ENCODE assay signal across 22 cellular contexts in the genomic region with DNA sequence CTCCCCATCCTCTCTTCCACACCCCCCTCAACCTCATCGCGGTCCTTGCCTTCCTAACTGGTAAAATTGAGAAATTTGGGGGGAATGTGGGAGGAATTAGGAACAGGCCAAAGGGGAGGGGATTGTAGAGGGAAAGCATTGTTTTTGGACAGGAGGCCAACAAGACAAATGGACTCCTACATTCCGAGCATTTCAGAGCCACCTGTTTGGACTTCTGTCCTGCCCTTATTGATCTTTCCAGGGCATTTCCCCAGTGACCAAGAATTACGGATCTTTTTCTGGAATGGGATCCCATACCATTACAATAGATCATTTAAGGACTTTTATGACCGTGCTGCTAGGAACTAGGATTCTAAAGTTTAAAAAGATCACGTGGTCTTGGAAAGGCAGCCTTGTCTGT.
DNase-seq lines count a peak whose midpoint lies in the region; ATAC-seq, FAIRE-seq and TF ChIP-seq lines count a peak whose summit lies in the region.
"Had no signal": no experiment of that assay in that cellular context is flagged by ENCODE, and none has a peak within 500 bp of the region (broad histone marks: within the 10 kb centered on the region; RNA-seq: fewer than 3 reads in every experiment).

No MANE protein-coding gene starts in this region.

- ATAC-seq in K562 (no peak), HepG2 (peak; percentile 75), gastrocnemius medialis (no peak)
- ATAC-seq: CD8-positive, alpha-beta T cell; GM12878 had no signal

- H4K8ac ChIP-seq in mesenchymal stem cell (ENCODE audit: low read length) = peak overlapping the region; percentile 14

- no peak for DNase-seq in K562 (ENCODE audit: extremely low read depth in 1 of 4, low spot score in 3 of 4)
- peak; percentile 10 for DNase-seq in HepG2 (ENCODE audit: low spot score)
- no peak for DNase-seq in mesenchymal stem cell
- DNase-seq in suprapubic skin (ENCODE audit: low spot score in 2 of 2) = no peak
- DNase-seq in effector CD4-positive, alpha-beta T cell = no peak
- no peak for DNase-seq in DMS 273 treated with DMSO at 0.1 percent for 48 hours (lab: John Stamatoyannopoulos, UW)
- no peak for DNase-seq in iPS-NIHi11 (ENCODE audit: low spot score)
- no peak for DNase-seq in gastrocnemius medialis
- DNase-seq: Caco-2; CD4-positive, CD25-positive, alpha-beta regulatory T cell; CD8-positive, alpha-beta T cell; DMS79; EL; GDM1; GM23248; H7; HCEC 1CT had no signal

- peak overlapping the region in 1 of 2 experiments; percentile 46 for H2BK12ac ChIP-seq in mesenchymal stem cell (ENCODE audit: low read length in 2 of 2)

- H2BK15ac ChIP-seq in mesenchymal stem cell (ENCODE audit: low read depth, poor library complexity, severe bottlenecking) = no peak overlapping the region

- no peak overlapping the region for H3K14ac ChIP-seq in mesenchymal stem cell (ENCODE audit: low read length in 2 of 2)

- H3K27ac ChIP-seq in K562 (ENCODE audit: extremely low read depth, low read depth, low read length) (no peak overlapping the region), HepG2 (ENCODE audit: extremely low read length, insufficient read depth, low read length) (no peak overlapping the region), mesenchymal stem cell (ENCODE audit: low read length, poor library complexity, severe bottlenecking) (no peak overlapping the region), suprapubic skin (peak overlapping the region; percentile 74), gastrocnemius medialis (no peak overlapping the region)
- H3K27ac ChIP-seq: BLaER1, C4-2B, GM23248 had no signal

- H3K27me3 ChIP-seq in K562 (ENCODE audit: control insufficient read depth in 2 of 2, insufficient read depth in 2 of 2, low read length in 2 of 2) (peaks cover 11 to 30% of the 10 kb centered on the region in 2 experiments; a peak in 4 of 5 replicates), HepG2 (ENCODE audit: control insufficient read depth in 1 of 2, insufficient read depth in 2 of 2, low read length in 2 of 2) (no peaks in the 10 kb centered on the region), mesenchymal stem cell (ENCODE audit: control insufficient read depth in 1 of 2, insufficient read depth in 1 of 2, low read length in 2 of 2) (peaks cover 0 to 34% of the 10 kb centered on the region in 2 experiments), suprapubic skin (no peaks in the 10 kb centered on the region), gastrocnemius medialis (no peaks in the 10 kb centered on the region)
- H3K27me3 ChIP-seq: BLaER1 had no signal

- TF ChIP-seq EP300 in K562 (IDR thresholded peaks at IDR 0.05; ENCODE audit: low read length) (no peak), HepG2 (IDR thresholded peaks at IDR 0.05; ENCODE audit: low read depth in 2 of 2, low read length in 2 of 2) (no peak), HepG2 (CRISPR knock-in tag; IDR thresholded peaks at IDR 0.05; ENCODE audit: borderline replicate concordance) (no peak), suprapubic skin (IDR thresholded peaks at IDR 0.05) (no peak)

- H3K4ac ChIP-seq in mesenchymal stem cell (ENCODE audit: low read depth in 1 of 2, low read length in 2 of 2) = no peak overlapping the region

- in situ Hi-C loops in K562 (cut with MboI) = no loop called here
- in situ Hi-C loops in HepG2 (cut with HindIII; ENCODE audit: extremely low pct_ligation_motif_present, low pct_unique_long_range_greater_than_20kb) = loop anchor here (25.0 kb wide), 1 partner anchor 477 kb away; no protein-coding TSS in a partner anchor
- in situ Hi-C loops in gastrocnemius medialis (cut with MboI; ENCODE audit: low sequenced_read_pairs in 4 of 4) = loop anchor here in 1 of 4 donors (25.0 kb wide), 1 partner anchor 148 kb away; no protein-coding TSS in a partner anchor

- H2AFZ ChIP-seq in K562 (ENCODE audit: low read depth, low read length) (no peak overlapping the region), HepG2 (ENCODE audit: low read length) (no peak overlapping the region), mesenchymal stem cell (ENCODE audit: low read depth, low read length) (no peak overlapping the region)
- H2AFZ ChIP-seq: GM23248 had no signal

- CTCF ChIA-PET in K562 (lab: Yijun Ruan, JAX; ENCODE audit: low intra/inter-chr PET ratio) = no interaction called here
- CTCF ChIA-PET in HepG2 (lab: Yijun Ruan, JAX; ENCODE audit: low intra/inter-chr PET ratio, low total read pairs) = no interaction called here

- WGBS in K562 (ENCODE audit: insufficient coverage, low coverage, missing lambda C conversion rate) = 1% methylated on average over 6 of the region's 6 CpGs
- 6% methylated on average over 6 of the region's 6 CpGs for WGBS in HepG2 (ENCODE audit: low lambda C conversion rate)
- 91% methylated on average over 4 of the region's 6 CpGs for WGBS in mesenchymal stem cell
- WGBS in suprapubic skin = 78% methylated on average over 6 of the region's 6 CpGs

- H3K4me2 ChIP-seq in K562 (ENCODE audit: insufficient read depth, low read length) (no peak overlapping the region), HepG2 (ENCODE audit: low read depth, low read length) (no peak overlapping the region), mesenchymal stem cell (ENCODE audit: low read length, poor library complexity, severe bottlenecking) (no peak overlapping the region)
- H3K4me2 ChIP-seq: BLaER1 had no signal

- H2BK120ac ChIP-seq in mesenchymal stem cell (ENCODE audit: low read depth, low read length) = no peak overlapping the region

- intact Hi-C loops in K562 (cut with micrococcal nuclease) = no loop called here
- intact Hi-C loops in HepG2 (cut with micrococcal nuclease; ENCODE audit: unreplicated experiment) = no loop called here
- intact Hi-C loops in gastrocnemius medialis (cut with DNase I; ENCODE audit: low total_unique reads) = no loop called here

- no peak overlapping the region for H4K91ac ChIP-seq in mesenchymal stem cell (ENCODE audit: low read length)

- no peak overlapping the region for H2AK5ac ChIP-seq in mesenchymal stem cell (ENCODE audit: low read length, severe bottlenecking)

- H3K23ac ChIP-seq in mesenchymal stem cell (ENCODE audit: low read length in 2 of 2) = no peak overlapping the region

- H3K4me3 ChIP-seq in K562 (no peak overlapping the region), HepG2 (replicated peaks in 1 of 3; ENCODE audit: insufficient read depth in 1 of 3, low read depth in 2 of 3, low read length in 3 of 3) (no peak overlapping the region), mesenchymal stem cell (ENCODE audit: insufficient read depth in 1 of 2, low read depth in 1 of 2, low read length in 2 of 2) (no peak overlapping the region), suprapubic skin (no peak overlapping the region), gastrocnemius medialis (no peak overlapping the region)
- H3K4me3 ChIP-seq: BLaER1, GM12878, GM23248 had no signal

- no peak overlapping the region for H3K18ac ChIP-seq in mesenchymal stem cell (ENCODE audit: low read depth in 1 of 2, low read length in 2 of 2)

- no peaks in the 10 kb centered on the region for H3K79me1 ChIP-seq in mesenchymal stem cell (replicated peaks; ENCODE audit: low read length, poor library complexity, severe bottlenecking)

- BruUV-seq in K562 (replicated peaks; lab: Mats Ljungman, UMichigan) (no TSS peak), HepG2 (replicated peaks; lab: Mats Ljungman, UMichigan) (no TSS peak)

- no peak for FAIRE-seq in K562 (lab: Jason Lieb, UNC)
- FAIRE-seq in HepG2 (lab: Jason Lieb, UNC) = no peak
- FAIRE-seq: GM12878, GM19239, H1 had no signal

- TF ChIP-seq CTCF in K562 (IDR thresholded peaks at IDR 0.05 in 2 of 3, conservative IDR thresholded peaks at IDR 0.05 in 1 of 3; ENCODE audit: insufficient read depth in 2 of 3, low read depth in 1 of 3, low read length in 3 of 3) = no peak
- no peak for TF ChIP-seq CTCF in HepG2 (CRISPR knock-in tag; IDR thresholded peaks at IDR 0.05)
- no peak for TF ChIP-seq CTCF in suprapubic skin (IDR thresholded peaks at IDR 0.05)
- TF ChIP-seq CTCF in gastrocnemius medialis (IDR thresholded peaks at IDR 0.05 in 4 of 5, conservative IDR thresholded peaks at IDR 0.05 in 1 of 5) = no peak

- no peaks in the 10 kb centered on the region for H3K9me3 ChIP-seq in K562 (replicated peaks; ENCODE audit: control insufficient read depth, insufficient read depth, low read depth, low read length)
- no peaks in the 10 kb centered on the region for H3K9me3 ChIP-seq in HepG2 (ENCODE audit: low read length)
- H3K9me3 ChIP-seq in mesenchymal stem cell (ENCODE audit: control insufficient read depth, low read length) = peaks cover 6% of the 10 kb centered on the region
- no peaks in the 10 kb centered on the region for H3K9me3 ChIP-seq in suprapubic skin
- no peaks in the 10 kb centered on the region for H3K9me3 ChIP-seq in gastrocnemius medialis
- H3K9me3 ChIP-seq: Caco-2 had no signal

- peaks cover 0 to 4% of the 10 kb centered on the region in 2 experiments; a peak in 2 of 5 replicates for H3K4me1 ChIP-seq in K562 (replicated peaks in 1 of 2; ENCODE audit: control insufficient read depth in 2 of 2, insufficient read depth in 2 of 2, low read length in 2 of 2)
- 0 out of 2 replicates have a peak, but pooled peaks cover 8% of the 10 kb centered on the region for H3K4me1 ChIP-seq in HepG2 (ENCODE audit: insufficient read depth, low read length)
- no peaks in the 10 kb centered on the region for H3K4me1 ChIP-seq in mesenchymal stem cell (ENCODE audit: control insufficient read depth, insufficient read depth, low read depth, low read length)
- H3K4me1 ChIP-seq in suprapubic skin = peaks cover 25% of the 10 kb centered on the region
- H3K4me1 ChIP-seq in gastrocnemius medialis = no peaks in the 10 kb centered on the region
- H3K4me1 ChIP-seq: Caco-2 had no signal

- no peak overlapping the region for H2BK5ac ChIP-seq in mesenchymal stem cell (ENCODE audit: low read depth, low read length, poor library complexity, severe bottlenecking)

- H3K79me2 ChIP-seq in K562 (ENCODE audit: control insufficient read depth, insufficient read depth, low read length) (no peaks in the 10 kb centered on the region), HepG2 (ENCODE audit: insufficient read depth, low read length) (no peaks in the 10 kb centered on the region)

- POLR2A ChIA-PET in K562 (lab: Yijun Ruan, JAX) = no interaction called here
- POLR2A ChIA-PET in HepG2 (lab: Yijun Ruan, JAX) = no interaction called here

- TF ChIP-seq POLR2A in K562 (conservative IDR thresholded peaks at IDR 0.05) (no peak), HepG2 (IDR thresholded peaks at IDR 0.05; ENCODE audit: insufficient read depth in 1 of 2, low read depth in 2 of 2, low read length in 2 of 2) (no peak), suprapubic skin (IDR thresholded peaks at IDR 0.05) (no peak), gastrocnemius medialis (IDR thresholded peaks at IDR 0.05) (no peak)

- H3K9ac ChIP-seq in K562 (ENCODE audit: insufficient read depth in 1 of 2, low read depth in 2 of 2, low read length in 2 of 2) = no peak overlapping the region
- no peak overlapping the region for H3K9ac ChIP-seq in HepG2 (ENCODE audit: insufficient read depth, low read depth, low read length)
- H3K9ac ChIP-seq in mesenchymal stem cell (ENCODE audit: low read length) = no peak overlapping the region
- H3K9ac ChIP-seq: BLaER1, GM23248 had no signal

- TF ChIP-seq RAD21 in K562 (CRISPR knock-in tag; conservative IDR thresholded peaks at IDR 0.05 in 1 of 2, IDR thresholded peaks at IDR 0.05 in 1 of 2) (no peak), HepG2 (CRISPR knock-in tag; IDR thresholded peaks at IDR 0.05) (no peak)

- H3K9me1 ChIP-seq in K562 (ENCODE audit: control insufficient read depth, insufficient read depth, low read length) = no peaks in the 10 kb centered on the region

- H3K36me3 ChIP-seq in K562 (ENCODE audit: control insufficient read depth, insufficient read depth, low read length) (no peaks in the 10 kb centered on the region), HepG2 (replicated peaks in 1 of 2; ENCODE audit: control insufficient read depth in 1 of 2, insufficient read depth in 2 of 2, low read length in 2 of 2) (no peaks in the 10 kb centered on the region), mesenchymal stem cell (ENCODE audit: control insufficient read depth in 1 of 2, insufficient read depth in 2 of 2, low read depth in 1 of 2, low read length in 2 of 2) (no peaks in the 10 kb centered on the region), suprapubic skin (no peaks in the 10 kb centered on the region), gastrocnemius medialis (no peaks in the 10 kb centered on the region)
- H3K36me3 ChIP-seq: BLaER1 had no signal

- 0 out of 2 replicates have a peak, but pooled peaks cover 5% of the 10 kb centered on the region for H4K20me1 ChIP-seq in K562 (replicated peaks; ENCODE audit: control insufficient read depth, insufficient read depth, low read length)
- no peaks in the 10 kb centered on the region for H4K20me1 ChIP-seq in HepG2 (ENCODE audit: insufficient read depth, low read length)
- H4K20me1 ChIP-seq: BLaER1 had no signal
